22 cellular contexts compared by ENCODE assay signal in genomic region chr12:57825451-57825850, GRCh38. TPM values are rescaled to one million over a fixed set of nuclear protein-coding genes. Genes with fewer than 3 reads are reported as not detected.
DNase-seq lines count a peak whose midpoint lies in the region; ATAC-seq and TF ChIP-seq lines count a peak whose summit lies in the region.
"Had no signal": no experiment of that assay in that cellular context is flagged by ENCODE, and none has a peak within 500 bp of the region (broad histone marks: within the 10 kb centered on the region; RNA-seq: fewer than 3 reads in every experiment).

No MANE protein-coding gene starts in this region.

- H3K36me3 ChIP-seq in breast epithelium = peaks cover 35% of the 10 kb centered on the region

- no peaks in the 10 kb centered on the region for H3K9me3 Mint-ChIP-seq in MCF 10A (ENCODE audit: unreplicated experiment)
- no peaks in the 10 kb centered on the region for H3K9me3 Mint-ChIP-seq in dendritic cell treated with granulocyte-macrophage colony-stimulating factor and Interleukin-4, amounts not matched to agents 40 ng/mL and 50 ng/mL, for 4 days
- no peaks in the 10 kb centered on the region for H3K9me3 Mint-ChIP-seq in stimulated activated naive CD8-positive, alpha-beta T cell treated with anti-CD3 and anti-CD28 coated beads, Interleukin-15, amount 100 ng/mL, for 72 hours
- no peaks in the 10 kb centered on the region for H3K9me3 Mint-ChIP-seq in stimulated activated memory B cell treated with anti-CD40 and anti-IgM and Interleukin-4, amounts not matched to agents 10 μg/mL and 1 μg/mL and 100 μg/mL, for 72 hours
- H3K9me3 Mint-ChIP-seq: activated CD4-positive, alpha-beta memory T cell treated with anti-CD3 and anti-CD28 coated beads for 36 hours; CD14-positive monocyte; GM23338; mesothelial cell of epicardium; neural crest cell; T-cell had no signal

- peaks cover 94% of the 10 kb centered on the region for H3K36me3 Mint-ChIP-seq in MCF 10A (ENCODE audit: insufficient read depth, unreplicated experiment)
- H3K36me3 Mint-ChIP-seq in dendritic cell treated with granulocyte-macrophage colony-stimulating factor and Interleukin-4, amounts not matched to agents 40 ng/mL and 50 ng/mL, for 4 days (ENCODE audit: low read depth) = peaks cover 96% of the 10 kb centered on the region
- peaks cover 55% of the 10 kb centered on the region for H3K36me3 Mint-ChIP-seq in stimulated activated memory B cell treated with anti-CD40 and anti-IgM and Interleukin-4, amounts not matched to agents 10 μg/mL and 1 μg/mL and 100 μg/mL, for 72 hours

- H3K4me3 ChIP-seq in breast epithelium = no peak overlapping the region
- H3K4me3 ChIP-seq: esophagus muscularis mucosa, GM23338, PC-9, spleen, testis had no signal

- BruUV-seq in MCF 10A (replicated peaks; lab: Mats Ljungman, UMichigan) = no TSS peak

- no peak for ATAC-seq in stimulated activated naive CD8-positive, alpha-beta T cell treated with anti-CD3 and anti-CD28 coated beads, Interleukin-15, amount 100 ng/mL, for 72 hours
- no peak for ATAC-seq in HG03039 (IDR thresholded peaks at IDR 0.05; ENCODE audit: unreplicated experiment)
- ATAC-seq in stimulated activated memory B cell treated with anti-CD40 and anti-IgM and Interleukin-4, amounts not matched to agents 10 μg/mL and 1 μg/mL and 100 μg/mL, for 72 hours = no peak
- ATAC-seq: GM23338, T-cell had no signal

- no peaks in the 10 kb centered on the region for H3K9me3 ChIP-seq in breast epithelium
- H3K9me3 ChIP-seq: esophagus muscularis mucosa, spleen, testis had no signal

- H3K27me3 ChIP-seq in breast epithelium = no peaks in the 10 kb centered on the region
- H3K27me3 ChIP-seq: esophagus muscularis mucosa, spleen, testis had no signal

- TF ChIP-seq CTCF in breast epithelium (IDR thresholded peaks at IDR 0.05) (no peak), MCF 10A (IDR thresholded peaks at IDR 0.05; ENCODE audit: unreplicated experiment) (no peak)

- no peaks in the 10 kb centered on the region for H3K4me1 Mint-ChIP-seq in MCF 10A (ENCODE audit: insufficient read depth, unreplicated experiment)
- peaks cover 50% of the 10 kb centered on the region for H3K4me1 Mint-ChIP-seq in dendritic cell treated with granulocyte-macrophage colony-stimulating factor and Interleukin-4, amounts not matched to agents 40 ng/mL and 50 ng/mL, for 4 days (ENCODE audit: low read depth)
- H3K4me1 Mint-ChIP-seq in stimulated activated naive CD8-positive, alpha-beta T cell treated with anti-CD3 and anti-CD28 coated beads, Interleukin-15, amount 100 ng/mL, for 72 hours = peaks cover 22% of the 10 kb centered on the region
- peaks cover 9% of the 10 kb centered on the region for H3K4me1 Mint-ChIP-seq in stimulated activated memory B cell treated with anti-CD40 and anti-IgM and Interleukin-4, amounts not matched to agents 10 μg/mL and 1 μg/mL and 100 μg/mL, for 72 hours
- H3K4me1 Mint-ChIP-seq: neural crest cell had no signal

- H3K27me3 Mint-ChIP-seq in MCF 10A (ENCODE audit: insufficient read depth, unreplicated experiment) = no peaks in the 10 kb centered on the region
- no peaks in the 10 kb centered on the region for H3K27me3 Mint-ChIP-seq in dendritic cell treated with granulocyte-macrophage colony-stimulating factor and Interleukin-4, amounts not matched to agents 40 ng/mL and 50 ng/mL, for 4 days
- no peaks in the 10 kb centered on the region for H3K27me3 Mint-ChIP-seq in stimulated activated naive CD8-positive, alpha-beta T cell treated with anti-CD3 and anti-CD28 coated beads, Interleukin-15, amount 100 ng/mL, for 72 hours
- no peaks in the 10 kb centered on the region for H3K27me3 Mint-ChIP-seq in stimulated activated memory B cell treated with anti-CD40 and anti-IgM and Interleukin-4, amounts not matched to agents 10 μg/mL and 1 μg/mL and 100 μg/mL, for 72 hours
- H3K27me3 Mint-ChIP-seq: activated CD4-positive, alpha-beta memory T cell treated with anti-CD3 and anti-CD28 coated beads for 36 hours; T-cell had no signal

- no peak for TF ChIP-seq POLR2A in breast epithelium (IDR thresholded peaks at IDR 0.05)

- no peak for DNase-seq in breast epithelium (ENCODE audit: low spot score in 2 of 2)
- DNase-seq in MCF 10A (ENCODE audit: unreplicated experiment) = no peak
- no peak for DNase-seq in stimulated activated naive CD8-positive, alpha-beta T cell treated with anti-CD3 and anti-CD28 coated beads, Interleukin-15, amount 100 ng/mL, for 72 hours
- DNase-seq: activated CD4-positive, alpha-beta memory T cell treated with anti-CD3 and anti-CD28 coated beads for 36 hours; amniotic stem cell; GF-D8; KBM-7; MV-4-11; NCI-H1694 treated with DMSO at 0.1 percent for 48 hours; PC-9; SIG-M5; T-cell; testis had no signal

- peak overlapping the region; percentile 4 to 38 for H3K27ac ChIP-seq in breast epithelium
- H3K27ac ChIP-seq: PC-9, spleen, testis had no signal

- POLR2A ChIA-PET in MCF 10A (lab: Yijun Ruan, JAX) = interaction anchor here (0.7 to 1.1 kb wide), 4 partner anchors 10 to 73 kb away, joined by 3 to 4 read pairs (median 4); partner anchors contain the start of gene CTDSP2

- intact Hi-C loops in breast epithelium (cut with DNase I; ENCODE audit: low total_unique reads) = no loop called here
- intact Hi-C loops in MCF 10A (cut with micrococcal nuclease) = no loop called here
- intact Hi-C loops in dendritic cell treated with granulocyte-macrophage colony-stimulating factor and Interleukin-4, amounts not matched to agents 40 ng/mL and 50 ng/mL, for 4 days (cut with micrococcal nuclease) = no loop called here

- H3K27ac Mint-ChIP-seq in MCF 10A (ENCODE audit: low read depth, unreplicated experiment) = no peak overlapping the region
- peak overlapping the region; percentile 21 for H3K27ac Mint-ChIP-seq in dendritic cell treated with granulocyte-macrophage colony-stimulating factor and Interleukin-4, amounts not matched to agents 40 ng/mL and 50 ng/mL, for 4 days
- peak overlapping the region; percentile 22 to 28 for H3K27ac Mint-ChIP-seq in stimulated activated naive CD8-positive, alpha-beta T cell treated with anti-CD3 and anti-CD28 coated beads, Interleukin-15, amount 100 ng/mL, for 72 hours
- H3K27ac Mint-ChIP-seq in stimulated activated memory B cell treated with anti-CD40 and anti-IgM and Interleukin-4, amounts not matched to agents 10 μg/mL and 1 μg/mL and 100 μg/mL, for 72 hours = no peak overlapping the region
- H3K27ac Mint-ChIP-seq: activated CD4-positive, alpha-beta memory T cell treated with anti-CD3 and anti-CD28 coated beads for 36 hours; GM23338; mesothelial cell of epicardium; T-cell had no signal

- H3K4me1 ChIP-seq in breast epithelium = no peaks in the 10 kb centered on the region

- CTCF ChIA-PET in MCF 10A (lab: Yijun Ruan, JAX) = interaction anchor here (0.7 to 1.8 kb wide), 5 partner anchors 10 to 373 kb away, joined by 3 to 6 read pairs (median 4); partner anchors contain the start of gene TSFM

- H3K4me3 Mint-ChIP-seq in MCF 10A (ENCODE audit: unreplicated experiment) = no peak overlapping the region
- H3K4me3 Mint-ChIP-seq in dendritic cell treated with granulocyte-macrophage colony-stimulating factor and Interleukin-4, amounts not matched to agents 40 ng/mL and 50 ng/mL, for 4 days = no peak overlapping the region
- no peak overlapping the region for H3K4me3 Mint-ChIP-seq in stimulated activated naive CD8-positive, alpha-beta T cell treated with anti-CD3 and anti-CD28 coated beads, Interleukin-15, amount 100 ng/mL, for 72 hours
- H3K4me3 Mint-ChIP-seq in stimulated activated memory B cell treated with anti-CD40 and anti-IgM and Interleukin-4, amounts not matched to agents 10 μg/mL and 1 μg/mL and 100 μg/mL, for 72 hours = no peak overlapping the region
- H3K4me3 Mint-ChIP-seq: activated CD4-positive, alpha-beta memory T cell treated with anti-CD3 and anti-CD28 coated beads for 36 hours; CD14-positive monocyte; GM23338; mesothelial cell of epicardium; neural crest cell; T-cell had no signal

RNA-seq across cellular contexts. Expression of gene AVIL, which starts 6.9 kb away (rescaled TPM):
- 10 to 100 TPM in 1 of 3 donors, 1 to 10 TPM in 2; 3.8 to 17.7 (median 8.8) TPM for total RNA-seq in breast epithelium
- total RNA-seq in MCF 10A (2022) = 1.7 and 1.9 TPM in 2 replicates

RNA-seq across cellular contexts. Expression of gene CTDSP2, which starts 21.1 kb away (rescaled TPM):
- total RNA-seq in breast epithelium = 100 to 1,000 TPM; 144 to 175 (median 167) TPM
- 73.4 and 76.5 TPM in 2 replicates for total RNA-seq in MCF 10A (2022)

RNA-seq across cellular contexts. Expression of gene TSFM, which starts 42.9 kb away (rescaled TPM):
- total RNA-seq in breast epithelium (10 to 100 TPM; 17.9 to 30.8 (median 27.2) TPM), MCF 10A (2022) (28.4 and 32.6 TPM in 2 replicates)

RNA-seq across cellular contexts. Expression of gene EEF1AKMT3, which starts 53.0 kb away (rescaled TPM):
- total RNA-seq in breast epithelium = 10 to 100 TPM; 15.7 to 18.1 (median 16.5) TPM
- 7.6 and 8.1 TPM in 2 replicates for total RNA-seq in MCF 10A (2022)

RNA-seq across cellular contexts. Expression of gene METTL1, which starts 53.5 kb away (rescaled TPM):
- 10 to 100 TPM in 1 of 3 donors, 1 to 10 TPM in 2; 4.8 to 12.6 (median 8.2) TPM for total RNA-seq in breast epithelium
- total RNA-seq in MCF 10A (2022) = 26.2 and 40.6 TPM in 2 replicates

Comparison
In these comparisons a context has a peak if more than half of its experiments do, and no peak if none do; other contexts are left out.
1. H3K27ac Mint-ChIP-seq: peak in dendritic cell treated with granulocyte-macrophage colony-stimulating factor and Interleukin-4, amounts not matched to agents 40 ng/mL and 50 ng/mL, for 4 days (single experiment) and stimulated activated naive CD8-positive, alpha-beta T cell treated with anti-CD3 and anti-CD28 coated beads, Interleukin-15, amount 100 ng/mL, for 72 hours (2 of 2); none in MCF 10A (single experiment) and stimulated activated memory B cell treated with anti-CD40 and anti-IgM and Interleukin-4, amounts not matched to agents 10 μg/mL and 1 μg/mL and 100 μg/mL, for 72 hours (single experiment).